16 cellular contexts compared by ENCODE assay signal in genomic region chr16:88393571-88393970, GRCh38. TPM values are rescaled to one million over a fixed set of nuclear protein-coding genes. Genes with fewer than 3 reads are reported as not detected.
A peak's percentile ranks its signal among the peaks of the same experiment; 100 is the strongest.
DNase-seq lines count a peak whose midpoint lies in the region; ATAC-seq and TF ChIP-seq lines count a peak whose summit lies in the region.
"Had no signal": no experiment of that assay in that cellular context is flagged by ENCODE, and none has a peak within 500 bp of the region (broad histone marks: within the 10 kb centered on the region; RNA-seq: fewer than 3 reads in every experiment).

No MANE protein-coding gene starts in this region.

- H3K4me1 ChIP-seq in left ventricle myocardium inferior = peaks cover 36% of the 10 kb centered on the region
- peaks cover 25% of the 10 kb centered on the region for H3K4me1 ChIP-seq in psoas muscle
- peaks cover 42 to 66% (median 66%) of the 10 kb centered on the region in 3 donors for H3K4me1 ChIP-seq in skeletal muscle tissue (ENCODE audit: control insufficient read depth in 3 of 3, insufficient read depth in 3 of 3, low read length in 3 of 3)

- peak overlapping the region; percentile 66 for H3K27ac ChIP-seq in left ventricle myocardium inferior (replicated peaks)
- H3K27ac ChIP-seq in psoas muscle = peak overlapping the region; percentile 84
- peak overlapping the region; percentile 97 for H3K27ac ChIP-seq in skeletal muscle tissue (ENCODE audit: low read depth, low read length)
- H3K27ac ChIP-seq: BLaER1 treated with 17β-estradiol and CSF1 and Interleukin-3, amounts not matched to agents 10 nM and 100 nM had no signal

- no peak for ATAC-seq in Right ventricle myocardium superior (ENCODE audit: poor library complexity)
- ATAC-seq in psoas muscle = no peak
- no peak for ATAC-seq in GM21723 (IDR thresholded peaks at IDR 0.05; ENCODE audit: unreplicated experiment)
- ATAC-seq: CD8-positive, alpha-beta T cell; HCT116 had no signal

- H3K36me3 ChIP-seq in left ventricle myocardium inferior (no peaks in the 10 kb centered on the region), psoas muscle (ENCODE audit: insufficient read depth in 1 of 2, low read depth in 1 of 2) (no peaks in the 10 kb centered on the region), skeletal muscle tissue (ENCODE audit: control insufficient read depth in 3 of 3, insufficient read depth in 3 of 3, low read length in 3 of 3) (no peaks in the 10 kb centered on the region)
- H3K36me3 ChIP-seq: BLaER1 treated with 17β-estradiol and CSF1 and Interleukin-3, amounts not matched to agents 10 nM and 100 nM had no signal

- H3K9me3 ChIP-seq in left ventricle myocardium inferior (replicated peaks) (no peaks in the 10 kb centered on the region), psoas muscle (no peaks in the 10 kb centered on the region), skeletal muscle tissue (ENCODE audit: control insufficient read depth in 3 of 3, low read length in 3 of 3) (no peaks in the 10 kb centered on the region)

- DNase-seq in left ventricle myocardium inferior (no peak), Right ventricle myocardium superior (no peak), psoas muscle (no peak), SK-N-DZ (ENCODE audit: low spot score) (no peak)
- no peak for DNase-seq in activated CD8-positive, alpha-beta memory T cell treated with anti-CD3 and anti-CD28 coated beads for 24 hours
- DNase-seq: Calu3; CD8-positive, alpha-beta T cell; DMS79 treated with DMSO at 0.1 percent for 48 hours; GF-D8; GOT3; H7; HFFc6 had no signal

- 58 to 80% (median 72%) methylated on average over 16 of the region's 16 CpGs for WGBS in psoas muscle, 3 donors

- TF ChIP-seq CTCF in left ventricle myocardium inferior (IDR thresholded peaks at IDR 0.05; ENCODE audit: borderline replicate concordance) (no peak), psoas muscle (IDR thresholded peaks at IDR 0.05) (no peak)

- peaks cover 38% of the 10 kb centered on the region for H3K27me3 ChIP-seq in left ventricle myocardium inferior (ENCODE audit: low read depth)
- H3K27me3 ChIP-seq in psoas muscle (ENCODE audit: insufficient read depth in 3 of 3, low read length in 2 of 3) = no peaks in the 10 kb centered on the region
- H3K27me3 ChIP-seq in skeletal muscle tissue (ENCODE audit: control insufficient read depth in 3 of 3, insufficient read depth in 3 of 3, low read length in 3 of 3) = peaks cover 0 to 6% (median 3%) of the 10 kb centered on the region in 3 donors

- intact Hi-C loops in left ventricle myocardium inferior (cut with micrococcal nuclease) = no loop called here
- intact Hi-C loops in Right ventricle myocardium superior (cut with DNase I) = no loop called here
- intact Hi-C loops in psoas muscle (cut with DNase I) = no loop called here

- no peak overlapping the region for H3K4me3 ChIP-seq in left ventricle myocardium inferior
- H3K4me3 ChIP-seq in psoas muscle = peak overlapping the region; percentile 25
- H3K4me3 ChIP-seq in skeletal muscle tissue (ENCODE audit: low read length in 3 of 3) = peak overlapping the region in 1 of 3 donors; percentile 29
- H3K4me3 ChIP-seq: BLaER1 treated with 17β-estradiol and CSF1 and Interleukin-3, amounts not matched to agents 10 nM and 100 nM had no signal

- H3K9ac ChIP-seq in skeletal muscle tissue (ENCODE audit: low read depth in 1 of 3, low read length in 3 of 3) = peak overlapping the region; percentile 75 to 90 (median 79)
- H3K9ac ChIP-seq: BLaER1 treated with 17β-estradiol and CSF1 and Interleukin-3, amounts not matched to agents 10 nM and 100 nM had no signal

RNA-seq across cellular contexts. Expression of gene ZNF469, which starts 10.8 kb away (rescaled TPM):
- total RNA-seq in left ventricle myocardium inferior (0.74 TPM), Right ventricle myocardium superior (0.94 TPM), psoas muscle (1 to 10 TPM in 1 of 4 donors, under 1 TPM in 3; 0.25 to 1.7 (median 0.47) TPM), skeletal muscle tissue (3.7 TPM)
- polyA plus RNA-seq in psoas muscle = under 1 TPM; 0.08 to 0.30 (median 0.23) TPM
- 0.01 and 0.07 TPM in 2 replicates for polyA plus RNA-seq in SK-N-DZ (2014; cell fraction: cytosol; rRNA removed)
- 0.14 and 0.53 TPM in 2 replicates for polyA plus RNA-seq in SK-N-DZ (2014; cell fraction: nucleus; rRNA removed)

RNA-seq across cellular contexts. Expression of gene ZFPM1, which starts 59.5 kb away (rescaled TPM):
- total RNA-seq in left ventricle myocardium inferior (5.7 TPM), Right ventricle myocardium superior (3.6 TPM), psoas muscle (1 to 10 TPM; 2.3 to 2.9 (median 2.6) TPM), skeletal muscle tissue (0.52 TPM)
- 1 to 10 TPM in 1 of 3 donors, under 1 TPM in 2; 0.43 to 1.4 (median 0.56) TPM for polyA plus RNA-seq in psoas muscle
- 2.1 and 2.4 TPM in 2 replicates for polyA plus RNA-seq in SK-N-DZ (2014; cell fraction: cytosol; rRNA removed)
- polyA plus RNA-seq in SK-N-DZ (2014; cell fraction: nucleus; rRNA removed) = 1.6 and 3.0 TPM in 2 replicates
